In genomic region chr2:134253804-134254203, GRCh38 we compare ENCODE assay signal across 1 cellular context.
TF ChIP-seq lines count a peak whose summit lies in the region.

Gene MGAT5 (plus strand): TSS chr2:134254072. CDS start chr2:134254404, 332 bp downstream.

TF ChIP-seq in IMR-90, 13 proteins besides CTCF, POLR2A, EP300 and RAD21 (continued from another document):
- TF ChIP-seq CHD1 (IDR thresholded peaks at IDR 0.05; ENCODE audit: low read depth, low read length) (no peak), MAZ (IDR thresholded peaks at IDR 0.05; ENCODE audit: borderline replicate concordance, low read depth, low read length) (no peak), BHLHE40 (IDR thresholded peaks at IDR 0.05; ENCODE audit: low read depth, low read length) (no peak), ELK1 (IDR thresholded peaks at IDR 0.05; ENCODE audit: borderline replicate concordance, low read depth, low read length) (no peak), MAFK (IDR thresholded peaks at IDR 0.05; ENCODE audit: low read depth, low read length) (no peak), CEBPB (IDR thresholded peaks at IDR 0.05; ENCODE audit: low read depth, low read length) (no peak), RCOR1 (IDR thresholded peaks at IDR 0.05; ENCODE audit: insufficient replicate concordance, low read length) (no peak), NFE2L2 (IDR thresholded peaks at IDR 0.05; ENCODE audit: low read depth, low read length) (no peak), USF2 (IDR thresholded peaks at IDR 0.05; ENCODE audit: low read depth, low read length) (no peak)
